12 cellular contexts compared by ENCODE assay signal in the genomic region with DNA sequence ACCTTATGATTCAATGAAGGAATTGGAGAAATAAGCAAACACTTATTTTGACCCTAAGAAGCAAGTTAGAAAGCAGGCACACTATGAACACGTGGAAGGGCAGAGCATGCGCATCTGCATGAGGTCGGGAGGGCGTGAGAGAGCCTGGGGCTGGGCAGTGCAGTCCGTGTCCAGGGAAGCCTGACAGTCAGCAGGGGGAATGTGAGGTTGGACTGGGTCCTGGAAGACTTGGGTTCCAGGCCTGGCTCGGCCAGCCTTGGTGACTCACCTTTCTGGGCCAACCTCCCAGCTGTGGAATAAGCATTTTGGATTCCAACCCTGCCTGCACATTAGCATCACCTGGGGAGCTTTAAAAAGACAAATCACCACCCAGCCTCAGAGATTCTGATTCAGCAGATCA. TPM values are rescaled to one million over a fixed set of nuclear protein-coding genes. Genes with fewer than 3 reads are reported as not detected.
A peak's percentile ranks its signal among the peaks of the same experiment; 100 is the strongest.
DNase-seq lines count a peak whose midpoint lies in the region; ATAC-seq and TF ChIP-seq lines count a peak whose summit lies in the region.
"Had no signal": no experiment of that assay in that cellular context is flagged by ENCODE, and none has a peak within 500 bp of the region (broad histone marks: within the 10 kb centered on the region; RNA-seq: fewer than 3 reads in every experiment).

No MANE protein-coding gene starts in this region.

- no peak for TF ChIP-seq CTCF in body of pancreas (IDR thresholded peaks at IDR 0.05)
- no peak for TF ChIP-seq CTCF in gastrocnemius medialis (IDR thresholded peaks at IDR 0.05 in 4 of 5, conservative IDR thresholded peaks at IDR 0.05 in 1 of 5)

- TF ChIP-seq POLR2A in body of pancreas (IDR thresholded peaks at IDR 0.05) (no peak), gastrocnemius medialis (IDR thresholded peaks at IDR 0.05) (no peak)

- peak; percentile 19 for DNase-seq in ELR (ENCODE audit: low read depth)
- DNase-seq in body of pancreas, result peak in 2 of 4 donors; percentile 11 to 26
- peak; percentile 11 to 29 for DNase-seq in hippocampal formation (lab: John Stamatoyannopoulos, UW)
- peak; percentile 88 to 90 for DNase-seq in gastrocnemius medialis
- no peak for DNase-seq in RKO (ENCODE audit: low spot score)
- no peak for DNase-seq in amniotic stem cell (lab: John Stamatoyannopoulos, UW)
- DNase-seq in NOMO-1 (lab: John Stamatoyannopoulos, UW; ENCODE audit: unreplicated experiment in 2 of 2), result no peak
- DNase-seq: activated CD8-positive, alpha-beta T cell treated with anti-CD3 and anti-CD28 coated beads, Interleukin-2, amount 10 ng/mL, durations not matched to agents 7 days and 5 days; activated naive CD8-positive, alpha-beta T cell treated with anti-CD3 and anti-CD28 coated beads, Interleukin-2, amount 50 U/mL, for 24 hours; CD8-positive, alpha-beta memory T cell had no signal

- H3K4me3 ChIP-seq in body of pancreas (no peak overlapping the region), gastrocnemius medialis (no peak overlapping the region)

- intact Hi-C loops in body of pancreas (cut with DNase I) (no loop called here), gastrocnemius medialis (cut with DNase I; ENCODE audit: low total_unique reads) (loop anchor here (10.0 kb wide), 1 partner anchor 442 kb away; a partner anchor contains a TSS)

- H3K4me1 ChIP-seq in body of pancreas (no peaks in the 10 kb centered on the region), gastrocnemius medialis (peaks cover 8 to 12% of the 10 kb centered on the region in 2 donors)

- H3K9me3 ChIP-seq in body of pancreas (no peaks in the 10 kb centered on the region), gastrocnemius medialis (no peaks in the 10 kb centered on the region)

- H3K36me3 ChIP-seq in body of pancreas (replicated peaks in 1 of 2; ENCODE audit: insufficient read depth in 1 of 2, low read depth in 2 of 2) (no peaks in the 10 kb centered on the region), gastrocnemius medialis (no peaks in the 10 kb centered on the region)

- WGBS in body of pancreas, 2 donors, result 68% methylated on average over 6 of the region's 6 CpGs

- no peaks in the 10 kb centered on the region for H3K27me3 ChIP-seq in body of pancreas
- no peaks in the 10 kb centered on the region for H3K27me3 ChIP-seq in gastrocnemius medialis

- ATAC-seq in body of pancreas, result peak; percentile 27
- ATAC-seq in gastrocnemius medialis, result peak; percentile 98 to 99
- no peak for ATAC-seq in GM19455 (IDR thresholded peaks at IDR 0.05; ENCODE audit: unreplicated experiment)
- ATAC-seq: activated CD8-positive, alpha-beta T cell treated with anti-CD3 and anti-CD28 coated beads, Interleukin-2, amount 10 ng/mL, durations not matched to agents 7 days and 5 days; activated naive CD8-positive, alpha-beta T cell treated with anti-CD3 and anti-CD28 coated beads, Interleukin-2, amount 50 U/mL, for 24 hours had no signal

- H3K27ac ChIP-seq in body of pancreas, result no peak overlapping the region
- H3K27ac ChIP-seq in gastrocnemius medialis, result peak overlapping the region; percentile 59 to 73 (median 66)

- in situ Hi-C loops in gastrocnemius medialis (cut with MboI; ENCODE audit: low sequenced_read_pairs in 4 of 4), result loop anchor here in 2 of 4 donors (10.0 to 25.0 kb wide), 2 partner anchors 379 to 532 kb away; a partner anchor contains a TSS

RNA-seq across cellular contexts. Expression of a gene that starts 26.6 kb away (rescaled TPM):
- not detected for total RNA-seq in body of pancreas
- total RNA-seq in gastrocnemius medialis, result under 1 TPM in 1 of 4 donors, not detected in 3; 0.20 TPM
- total RNA-seq: activated CD8-positive, alpha-beta T cell treated with anti-CD3 and anti-CD28 coated beads, Interleukin-2, amount 10 ng/mL, durations not matched to agents 7 days and 5 days; CD8-positive, alpha-beta memory T cell; endothelial cell of umbilical vein had no signal

Comparison
In these comparisons a context has a peak if more than half of its experiments do, and no peak if none do; other contexts are left out.
1. DNase-seq: peak in ELR (single experiment), hippocampal formation (2 of 2) and gastrocnemius medialis (2 of 2); none in RKO (single experiment), amniotic stem cell (single experiment) and NOMO-1 (0 of 2).
2. H3K27ac ChIP-seq: peak in gastrocnemius medialis (4 of 4); none in body of pancreas (0 of 4).